In genomic region chr17:77521076-77521475, GRCh38 we compare ENCODE assay signal across 24 cellular contexts.
"Had no signal": no experiment of that assay in that cellular context is flagged by ENCODE, and none has a peak within 500 bp of the region (broad histone marks: within the 10 kb centered on the region; RNA-seq: fewer than 3 reads in every experiment).

No MANE protein-coding gene starts in this region.

- H3K27me3 ChIP-seq: Peyer's patch, SJCRH30 had no signal

- DNase-seq: activated CD4-positive, alpha-beta memory T cell treated with anti-CD3 and anti-CD28 coated beads, Interleukin-2, amount 10 ng/mL, durations not matched to agents 7 days and 5 days; activated CD4-positive, alpha-beta T cell treated with anti-CD3 and anti-CD28 coated beads for 36 hours; activated CD4-positive, alpha-beta T cell treated with anti-CD3 and anti-CD28 coated beads, Interleukin-2, amount 50 U/mL, for 1 hour; activated CD8-positive, alpha-beta memory T cell treated with anti-CD3 and anti-CD28 coated beads, Interleukin-2, amount 50 U/mL, for 4 hours; activated gamma-delta T cell treated with Interleukin-2 at 50 U/mL for 16 hours; activated T-cell treated with anti-CD3 and anti-CD28 coated beads, Interleukin-2, amount 50 U/mL, for 48 hours; amygdala; Karpas-422; MM.1S; NCI-H1105 treated with DMSO at 0.1 percent for 48 hours; NCI-H1436 treated with DMSO at 0.1 percent for 48 hours; NCI-H187; NCI-H2081; NCI-H510A treated with DMSO at 0.1 percent for 48 hours; NCI-H69; NK-92 treated with Interleukin-12 subunit alpha and Interleukin-12 subunit beta, amount 100 ng/mL, for 24 hours; Peyer's patch; Right ventricle myocardium superior; SJCRH30; SK-N-SH; T-helper 1 cell had no signal

- H3K27ac ChIP-seq: Peyer's patch, RWPE1, SJCRH30, VCaP had no signal

- H3K4me3 ChIP-seq: K562, Peyer's patch, SJCRH30 had no signal

- ATAC-seq: activated CD4-positive, alpha-beta T cell treated with anti-CD3 and anti-CD28 coated beads for 36 hours; K562 had no signal

- H3K9me3 ChIP-seq: Peyer's patch, SK-N-SH had no signal

- H3K4me1 ChIP-seq: Peyer's patch, SJCRH30 had no signal

- H3K36me3 ChIP-seq: Peyer's patch, SJCRH30 had no signal
